ENCODE assay signal across 20 cellular contexts in the genomic region with DNA sequence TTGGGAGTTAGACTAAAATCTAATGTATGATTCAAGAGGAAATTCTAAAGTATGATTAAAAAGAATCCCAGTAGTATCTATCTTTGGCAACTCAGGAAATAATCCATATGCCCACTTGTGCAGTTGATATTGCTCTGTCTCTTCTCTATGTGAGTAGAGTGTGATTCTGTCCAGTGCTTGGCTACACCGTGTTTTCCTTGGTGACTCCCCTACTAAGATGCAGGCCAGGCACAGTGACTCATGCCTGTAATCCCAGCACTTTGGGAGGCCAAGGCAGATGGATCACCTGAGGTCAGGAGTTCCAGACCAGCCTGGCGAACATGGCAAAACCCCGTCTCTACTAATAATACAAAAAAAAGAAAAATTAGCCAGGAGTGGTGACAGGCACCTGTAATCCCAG.
"Had no signal": no experiment of that assay in that cellular context is flagged by ENCODE, and none has a peak within 500 bp of the region (broad histone marks: within the 10 kb centered on the region; RNA-seq: fewer than 3 reads in every experiment).

No MANE protein-coding gene starts in this region.

- H3K9me3 ChIP-seq: prostate gland, right atrium auricular region, transverse colon had no signal

- H3K36me3 ChIP-seq: prostate gland, right atrium auricular region, transverse colon had no signal

- H3K27ac ChIP-seq: epithelial cell of prostate, prostate gland, right atrium auricular region, transverse colon had no signal

- H3K4me1 ChIP-seq: prostate gland, right atrium auricular region, transverse colon had no signal

- DNase-seq: activated CD4-positive, alpha-beta memory T cell treated with anti-CD3 and anti-CD28 coated beads for 36 hours; activated CD4-positive, alpha-beta T cell treated with anti-CD3 and anti-CD28 coated beads for 4 hours; activated CD4-positive, CD25-positive, alpha-beta regulatory T cell; activated naive CD4-positive, alpha-beta T cell treated with Interleukin-2 at 50 U/mL for 16 hours; activated naive CD8-positive, alpha-beta T cell treated with anti-CD3 and anti-CD28 coated beads for 36 hours; activated T-cell treated with anti-CD3 and anti-CD28 coated beads, Interleukin-2, amount 50 U/mL, for 48 hours; amniotic stem cell; foreskin fibroblast; left ventricle myocardium superior; mammary epithelial cell; midbrain; natural killer cell; stimulated activated CD4-positive, alpha-beta T cell treated with anti-CD3 and anti-CD28 coated beads, Interleukin-12 subunit alpha, Interleukin-12 subunit beta, amount 100 ng/mL, for 4 hours; stimulated activated naive CD8-positive, alpha-beta T cell treated with anti-CD3 and anti-CD28 coated beads, Interleukin-15, amount 100 ng/mL, for 72 hours; T-helper 9 cell; transverse colon had no signal

- H3K4me3 ChIP-seq: prostate gland, right atrium auricular region, transverse colon had no signal

- FAIRE-seq: urothelium cell line had no signal

- H3K27me3 ChIP-seq: right atrium auricular region, transverse colon had no signal
